ENCODE assay signal across 14 cellular contexts in genomic region chr5:149018909-149019443, GRCh38. TPM values are rescaled to one million over a fixed set of nuclear protein-coding genes. Genes with fewer than 3 reads are reported as not detected.
DNase-seq lines count a peak whose midpoint lies in the region; ATAC-seq and TF ChIP-seq lines count a peak whose summit lies in the region.
"Had no signal": no experiment of that assay in that cellular context is flagged by ENCODE, and none has a peak within 500 bp of the region (broad histone marks: within the 10 kb centered on the region; RNA-seq: fewer than 3 reads in every experiment).

No MANE protein-coding gene starts in this region.

- no peak overlapping the region for H4K91ac ChIP-seq in neuronal stem cell (ENCODE audit: low read depth, low read length, poor library complexity)

- no peak overlapping the region for H3K23ac ChIP-seq in neuronal stem cell (ENCODE audit: low read depth, low read length, poor library complexity)

- no peak for DNase-seq in activated CD4-positive, alpha-beta T cell treated with anti-CD3 and anti-CD28 coated beads, Interleukin-2, amount 10 ng/mL, durations not matched to agents 24 days and 14 days
- no peak for DNase-seq in activated CD4-positive, alpha-beta T cell treated with anti-CD3 and anti-CD28 coated beads for 48 hours
- peak; percentile 43 for DNase-seq in LHCN-M2 (ENCODE audit: low read depth)
- DNase-seq in endothelial cell (ENCODE audit: low spot score): no peak
- DNase-seq in osteoblast (ENCODE audit: insufficient read length, low spot score, missing footprints): peak; percentile 32
- DNase-seq in NCI-H1694 treated with DMSO at 0.1 percent for 48 hours (lab: John Stamatoyannopoulos, UW): no peak
- no peak for DNase-seq in neuronal stem cell (ENCODE audit: low spot score)
- DNase-seq: activated naive CD8-positive, alpha-beta T cell treated with anti-CD3 and anti-CD28 coated beads for 36 hours; AML-193; erythroblast; MG63; midbrain; stimulated activated CD4-positive, alpha-beta T cell treated with anti-CD3 and anti-CD28 coated beads, Interleukin-1b, Interleukin-23, amount 100 ng/mL, for 48 hours had no signal

- no peak overlapping the region for H3K18ac ChIP-seq in neuronal stem cell (ENCODE audit: low read length)

- no peak overlapping the region for H2BK120ac ChIP-seq in neuronal stem cell (ENCODE audit: low read depth, low read length)

- peaks cover 5% of the 10 kb centered on the region for H3K27me3 Mint-ChIP-seq in activated CD4-positive, alpha-beta T cell treated with anti-CD3 and anti-CD28 coated beads, Interleukin-2, amount 10 ng/mL, durations not matched to agents 24 days and 14 days
- H3K27me3 Mint-ChIP-seq in endothelial cell (ENCODE audit: unreplicated experiment): no peaks in the 10 kb centered on the region

- no peaks in the 10 kb centered on the region for H3K36me3 ChIP-seq in osteoblast (ENCODE audit: insufficient read depth, low read length)
- no peaks in the 10 kb centered on the region for H3K36me3 ChIP-seq in neuronal stem cell (replicated peaks in 1 of 2; ENCODE audit: control insufficient read depth in 2 of 2, insufficient read depth in 2 of 2, low read length in 2 of 2)
- H3K36me3 ChIP-seq: MG63 had no signal

- H3K4me1 ChIP-seq in osteoblast (ENCODE audit: insufficient read depth, low read length) (no peaks in the 10 kb centered on the region), neuronal stem cell (ENCODE audit: control insufficient read depth in 2 of 2, insufficient read depth in 1 of 2, low read depth in 1 of 2, low read length in 2 of 2) (no peaks in the 10 kb centered on the region)

- H3K79me1 ChIP-seq in neuronal stem cell (ENCODE audit: low read depth, low read length): no peaks in the 10 kb centered on the region

- no peaks in the 10 kb centered on the region for H4K20me1 ChIP-seq in osteoblast (ENCODE audit: insufficient read depth, low read length)

- no peak for TF ChIP-seq POLR2A in GM18505 (IDR thresholded peaks at IDR 0.05; ENCODE audit: borderline replicate concordance, extremely low read depth, insufficient read depth, insufficient read length)

- WGBS in neuronal stem cell (ENCODE audit: extremely low coverage in 2 of 2, insufficient read length in 2 of 2, insufficient replicate concordance in 1 of 2), 2 donors: no CpG with 5 or more reads among the region's 2 CpGs

- H2BK12ac ChIP-seq in neuronal stem cell (ENCODE audit: low read length): no peak overlapping the region

- H3K27ac ChIP-seq in osteoblast (ENCODE audit: low read depth, low read length) (no peak overlapping the region), neuronal stem cell (replicated peaks; ENCODE audit: low read length) (no peak overlapping the region)

- no peak for ATAC-seq in GM18505 (IDR thresholded peaks at IDR 0.05; ENCODE audit: unreplicated experiment)

- H3K4me2 ChIP-seq in osteoblast (ENCODE audit: insufficient read depth, low read length): no peak overlapping the region
- H3K4me2 ChIP-seq in neuronal stem cell (ENCODE audit: insufficient read depth, low read length, poor library complexity, severe bottlenecking): no peak overlapping the region

- H2BK5ac ChIP-seq in neuronal stem cell (ENCODE audit: low read length): no peak overlapping the region

- H2AK5ac ChIP-seq in neuronal stem cell (ENCODE audit: low read depth, low read length): no peak overlapping the region

- no peak overlapping the region for H3K4me3 ChIP-seq in osteoblast (ENCODE audit: insufficient read depth, low read length)
- no peak overlapping the region for H3K4me3 ChIP-seq in neuronal stem cell (ENCODE audit: low read length in 2 of 2)
- H3K4me3 ChIP-seq: MG63 had no signal

- H3K9ac ChIP-seq in neuronal stem cell (ENCODE audit: low read depth, low read length, poor library complexity): no peak overlapping the region

- H3K79me2 ChIP-seq in osteoblast (ENCODE audit: insufficient read depth, low read length): no peaks in the 10 kb centered on the region

- peaks cover 6% of the 10 kb centered on the region for H3K4me1 Mint-ChIP-seq in activated CD4-positive, alpha-beta T cell treated with anti-CD3 and anti-CD28 coated beads, Interleukin-2, amount 10 ng/mL, durations not matched to agents 24 days and 14 days
- H3K4me1 Mint-ChIP-seq in endothelial cell (ENCODE audit: unreplicated experiment): peaks cover 16% of the 10 kb centered on the region
- H3K4me1 Mint-ChIP-seq: activated naive CD8-positive, alpha-beta T cell treated with anti-CD3 and anti-CD28 coated beads for 36 hours had no signal

- H3K27me3 ChIP-seq in osteoblast (ENCODE audit: insufficient read depth, low read length) (no peaks in the 10 kb centered on the region), neuronal stem cell (ENCODE audit: control insufficient read depth in 3 of 3, insufficient read depth in 3 of 3, low read depth in 1 of 3, low read length in 3 of 3) (no peaks in the 10 kb centered on the region)
- H3K27me3 ChIP-seq: MG63 had no signal

- H3K9me3 ChIP-seq in osteoblast (ENCODE audit: low read depth, low read length) (no peaks in the 10 kb centered on the region), neuronal stem cell (replicated peaks in 1 of 2; ENCODE audit: control insufficient read depth in 2 of 2, insufficient read depth in 1 of 2, low read depth in 1 of 2, low read length in 2 of 2) (no peaks in the 10 kb centered on the region)
- H3K9me3 ChIP-seq: MG63 had no signal

- H2BK15ac ChIP-seq in neuronal stem cell (ENCODE audit: low read length): no peak overlapping the region

- H3K36me3 Mint-ChIP-seq in activated CD4-positive, alpha-beta T cell treated with anti-CD3 and anti-CD28 coated beads, Interleukin-2, amount 10 ng/mL, durations not matched to agents 24 days and 14 days (ENCODE audit: low read depth): no peaks in the 10 kb centered on the region
- no peaks in the 10 kb centered on the region for H3K36me3 Mint-ChIP-seq in endothelial cell (ENCODE audit: low read depth, unreplicated experiment)
- H3K36me3 Mint-ChIP-seq: activated naive CD8-positive, alpha-beta T cell treated with anti-CD3 and anti-CD28 coated beads for 36 hours had no signal

- H3K9me3 Mint-ChIP-seq in activated CD4-positive, alpha-beta T cell treated with anti-CD3 and anti-CD28 coated beads, Interleukin-2, amount 10 ng/mL, durations not matched to agents 24 days and 14 days: peaks cover 3% of the 10 kb centered on the region
- H3K9me3 Mint-ChIP-seq in endothelial cell (ENCODE audit: unreplicated experiment): no peaks in the 10 kb centered on the region

- no peak overlapping the region for H3K4ac ChIP-seq in neuronal stem cell (ENCODE audit: low read length)

- H2AFZ ChIP-seq in osteoblast (ENCODE audit: low read length) (no peak overlapping the region), neuronal stem cell (ENCODE audit: low read length) (no peak overlapping the region)

- intact Hi-C loops in activated CD4-positive, alpha-beta T cell treated with anti-CD3 and anti-CD28 coated beads, Interleukin-2, amount 10 ng/mL, durations not matched to agents 24 days and 14 days (cut with micrococcal nuclease): no loop called here

- H3K4me3 Mint-ChIP-seq in activated CD4-positive, alpha-beta T cell treated with anti-CD3 and anti-CD28 coated beads, Interleukin-2, amount 10 ng/mL, durations not matched to agents 24 days and 14 days: no peak overlapping the region
- H3K4me3 Mint-ChIP-seq in endothelial cell (ENCODE audit: unreplicated experiment): no peak overlapping the region
- H3K4me3 Mint-ChIP-seq: activated naive CD8-positive, alpha-beta T cell treated with anti-CD3 and anti-CD28 coated beads for 36 hours had no signal

- H4K8ac ChIP-seq in neuronal stem cell (ENCODE audit: low read depth, low read length): no peak overlapping the region

- H3K14ac ChIP-seq in neuronal stem cell (ENCODE audit: low read length): no peak overlapping the region

- TF ChIP-seq CTCF in endothelial cell (IDR thresholded peaks at IDR 0.05; ENCODE audit: unreplicated experiment) (no peak), osteoblast (IDR thresholded peaks at IDR 0.05; ENCODE audit: extremely low read depth, low read depth, low read length) (no peak)

- peak overlapping the region; percentile 51 for H3K27ac Mint-ChIP-seq in activated CD4-positive, alpha-beta T cell treated with anti-CD3 and anti-CD28 coated beads, Interleukin-2, amount 10 ng/mL, durations not matched to agents 24 days and 14 days
- H3K27ac Mint-ChIP-seq in endothelial cell (ENCODE audit: unreplicated experiment): peak overlapping the region; percentile 33
- H3K27ac Mint-ChIP-seq: activated naive CD8-positive, alpha-beta T cell treated with anti-CD3 and anti-CD28 coated beads for 36 hours had no signal

RNA-seq across cellular contexts. Expression of gene SH3TC2, which starts 43.9 kb away (rescaled TPM):
- total RNA-seq in activated CD4-positive, alpha-beta T cell treated with anti-CD3 and anti-CD28 coated beads, Interleukin-2, amount 10 ng/mL, durations not matched to agents 24 days and 14 days: not detected in 2 replicates
- total RNA-seq in LHCN-M2 (2014; rRNA removed) (3.6 and 4.4 TPM in 2 replicates), endothelial cell (ENCODE audit: unreplicated experiment) (0.13 TPM), osteoblast (0.59 and 0.72 TPM in 2 replicates)
- polyA plus RNA-seq in LHCN-M2 (2012): 1.5 TPM
- 0.64 TPM for polyA plus RNA-seq in neuronal stem cell (2013, experiment 1 of 2)
- polyA plus RNA-seq in neuronal stem cell (2013, experiment 2 of 2): 0.46 TPM
- total RNA-seq: activated naive CD8-positive, alpha-beta T cell treated with anti-CD3 and anti-CD28 coated beads for 36 hours had no signal

Comparison
In these comparisons a context has a peak if more than half of its experiments do, and no peak if none do; other contexts are left out.
1. DNase-seq: peak in LHCN-M2 (single experiment) and osteoblast (single experiment); none in activated CD4-positive, alpha-beta T cell treated with anti-CD3 and anti-CD28 coated beads, Interleukin-2, amount 10 ng/mL, durations not matched to agents 24 days and 14 days (single experiment), activated CD4-positive, alpha-beta T cell treated with anti-CD3 and anti-CD28 coated beads for 48 hours (single experiment), endothelial cell (single experiment), NCI-H1694 treated with DMSO at 0.1 percent for 48 hours (single experiment) and neuronal stem cell (single experiment).